In the genomic region with DNA sequence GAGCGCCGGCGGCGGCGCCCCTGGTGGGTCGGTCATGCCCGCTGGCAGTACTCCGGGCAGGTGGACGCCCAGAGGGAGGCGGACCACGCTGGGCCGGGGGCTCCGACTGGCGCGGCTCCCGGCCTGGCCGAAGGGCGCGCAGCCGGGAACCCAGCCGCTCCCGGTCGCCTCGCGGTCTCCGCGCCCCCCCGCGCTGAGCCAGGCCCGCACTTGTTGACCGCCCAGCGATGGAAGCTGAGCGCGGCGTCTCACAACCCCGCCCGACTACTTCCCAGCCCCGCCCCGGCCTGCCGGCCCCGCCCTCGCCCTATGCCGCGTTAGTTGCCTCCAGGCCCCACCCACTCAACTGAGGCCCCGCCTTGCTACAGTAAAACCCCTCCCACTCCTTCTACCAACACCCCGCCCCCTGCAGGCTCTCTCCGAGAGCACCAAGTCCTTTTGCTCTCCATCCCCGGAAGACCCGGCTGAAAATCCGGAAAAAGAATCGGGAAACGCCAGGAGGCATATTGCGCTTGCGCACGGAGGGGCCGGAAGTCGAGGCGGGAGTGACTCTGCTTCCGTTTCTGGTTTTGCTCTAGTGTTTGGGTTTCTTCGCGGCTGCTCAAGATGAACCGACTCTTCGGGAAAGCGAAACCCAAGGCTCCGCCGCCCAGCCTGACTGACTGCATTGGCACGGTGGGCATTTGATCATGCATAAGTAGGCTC, we compare ENCODE assay signal across 8 cellular contexts. TPM values are rescaled to one million over a fixed set of nuclear protein-coding genes. Genes with fewer than 3 reads are reported as not detected.
DNase-seq lines count a peak whose midpoint lies in the region; ATAC-seq, FAIRE-seq and TF ChIP-seq lines count a peak whose summit lies in the region.

A gene (minus strand): TSS at position 236 of the 705 bp plus-strand sequence.
A gene (plus strand): TSS at position 577 of the 705 bp plus-strand sequence. CDS start 30 bp downstream, at position 607.

- peaks cover 10% of the 10 kb centered on the region for H3K4me1 ChIP-seq in HUES64 (ENCODE audit: insufficient read depth, low read length)
- peaks cover 18% of the 10 kb centered on the region for H3K4me1 ChIP-seq in OCI-LY1 (ENCODE audit: insufficient read depth, low read length, severe bottlenecking)
- no peaks in the 10 kb centered on the region for H3K4me1 ChIP-seq in mesodermal cell (ENCODE audit: control insufficient read depth, insufficient read depth, low read length, poor library complexity, severe bottlenecking)

- H3K9me3 ChIP-seq in HUES64 (ENCODE audit: insufficient read depth, low read depth, low read length) = no peaks in the 10 kb centered on the region
- no peaks in the 10 kb centered on the region for H3K9me3 ChIP-seq in OCI-LY1 (ENCODE audit: low read length)
- H3K9me3 ChIP-seq in mesodermal cell (ENCODE audit: control insufficient read depth, low read length) = no peaks in the 10 kb centered on the region

- H3K27ac ChIP-seq in HUES64 (ENCODE audit: low read depth, low read length) (peak within 1 kb of the TSS; percentile 66), OCI-LY1 (ENCODE audit: low read depth, low read length, poor library complexity, severe bottlenecking) (peak within 1 kb of the TSS; percentile 24), mesodermal cell (ENCODE audit: low read depth, low read length, severe bottlenecking) (peak within 1 kb of the TSS; percentile 16)

- H2AFZ ChIP-seq in OCI-LY1 (ENCODE audit: low read length) = no peak within 1 kb of the TSS

- peaks cover 59% of the 10 kb centered on the region for H3K36me3 ChIP-seq in HUES64 (ENCODE audit: insufficient read depth, low read length)
- peaks cover 47% of the 10 kb centered on the region for H3K36me3 ChIP-seq in OCI-LY1 (ENCODE audit: insufficient read depth, low read length)
- H3K36me3 ChIP-seq in mesodermal cell (ENCODE audit: control insufficient read depth, insufficient read depth, low read length) = peaks cover 64% of the 10 kb centered on the region

- H3K4me2 ChIP-seq in OCI-LY1 (ENCODE audit: low read length) = peak within 1 kb of the TSS; percentile 96

- no peaks in the 10 kb centered on the region for H3K9me2 ChIP-seq in OCI-LY1 (ENCODE audit: low read depth, low read length)

- peak; percentile 15 for TF ChIP-seq CTCF in D721Med (IDR thresholded peaks at IDR 0.05; ENCODE audit: insufficient read depth, missing control alignments)
- no peak for TF ChIP-seq CTCF in OCI-LY1 (IDR thresholded peaks at IDR 0.05; ENCODE audit: low read length)

- peaks cover 15% of the 10 kb centered on the region for H3K79me2 ChIP-seq in OCI-LY1 (ENCODE audit: insufficient read depth, low read length)

- peak within 1 kb of the TSS; percentile 84 for H3K9ac ChIP-seq in HUES64 (ENCODE audit: low read depth, low read length)
- peak within 1 kb of the TSS; percentile 87 for H3K9ac ChIP-seq in OCI-LY1 (ENCODE audit: low read length)

- H3K4me3 ChIP-seq in HUES64 (ENCODE audit: low read length) = peak within 1 kb of the TSS; percentile 94
- peak within 1 kb of the TSS; percentile 91 for H3K4me3 ChIP-seq in OCI-LY1 (ENCODE audit: low read depth, low read length, poor library complexity, severe bottlenecking)
- peak within 1 kb of the TSS; percentile 90 for H3K4me3 ChIP-seq in mesodermal cell (ENCODE audit: extremely low read depth, insufficient read depth, low read length, poor library complexity, severe bottlenecking)

- no peaks in the 10 kb centered on the region for H3K27me3 ChIP-seq in HUES64 (ENCODE audit: insufficient read depth, low read length)
- no peaks in the 10 kb centered on the region for H3K27me3 ChIP-seq in OCI-LY1 (ENCODE audit: insufficient read depth, low read length)

- no peak for FAIRE-seq in D721Med (lab: Jason Lieb, UNC)
- peak; percentile 76 for FAIRE-seq in endometrium (lab: Jason Lieb, UNC)

- DNase-seq in D721Med (ENCODE audit: insufficient read length, low spot score) = peak; percentile 90
- DNase-seq in activated CD8-positive, alpha-beta memory T cell treated with anti-CD3 and anti-CD28 coated beads, Interleukin-2, amount 50 U/mL, for 4 hours = peak; percentile 100
- DNase-seq in stimulated activated CD8-positive, alpha-beta memory T cell treated with anti-CD3 and anti-CD28 coated beads, Interleukin-15, amount 100 ng/mL, for 4 hours (ENCODE audit: low read depth in 2 of 2) = peak; percentile 99 to 100

- no peaks in the 10 kb centered on the region for H3F3A ChIP-seq in OCI-LY1 (ENCODE audit: insufficient read depth, low read length)

- peak; percentile 88 for ATAC-seq in GM21447 (IDR thresholded peaks at IDR 0.05; ENCODE audit: unreplicated experiment)

- under 1% methylated on average over 67 of the region's 67 CpGs for WGBS in HUES64
- 0% methylated on average over 47 to 63 of the region's 67 CpGs for WGBS in mesodermal cell (ENCODE audit: insufficient coverage in 2 of 2), 2 experiments

- H4K20me1 ChIP-seq in OCI-LY1 (ENCODE audit: insufficient read depth, low read length) = no peaks in the 10 kb centered on the region

RNA-seq across cellular contexts. Expression of the first gene that starts in this region (rescaled TPM):
- 49.6 TPM for polyA plus RNA-seq in HUES64 (2013, experiment 1 of 2)
- 45.5 TPM for polyA plus RNA-seq in HUES64 (2013, experiment 2 of 2)
- polyA plus RNA-seq in mesodermal cell (2013, experiment 1 of 2) = 22.3 TPM
- polyA plus RNA-seq in mesodermal cell (2013, experiment 2 of 2) = 20.7 TPM

RNA-seq across cellular contexts. Expression of the second gene that starts in this region (rescaled TPM):
- 42.4 TPM for polyA plus RNA-seq in HUES64 (2013, experiment 1 of 2)
- 50.0 TPM for polyA plus RNA-seq in HUES64 (2013, experiment 2 of 2)
- polyA plus RNA-seq in mesodermal cell (2013, experiment 1 of 2) = 104 TPM
- polyA plus RNA-seq in mesodermal cell (2013, experiment 2 of 2) = 113 TPM

Comparison
In these comparisons a context has a peak if more than half of its experiments do, and no peak if none do; other contexts are left out.
1. Peak in every context shown above with its lines: DNase-seq, ATAC-seq, H3K4me3 ChIP-seq and H3K27ac ChIP-seq.
2. H3K27ac ChIP-seq: peak in every context shown above with its lines; median percentile 66 in HUES64; 24 in OCI-LY1; 16 in mesodermal cell.